2 cellular contexts compared by ENCODE assay signal in the genomic region with DNA sequence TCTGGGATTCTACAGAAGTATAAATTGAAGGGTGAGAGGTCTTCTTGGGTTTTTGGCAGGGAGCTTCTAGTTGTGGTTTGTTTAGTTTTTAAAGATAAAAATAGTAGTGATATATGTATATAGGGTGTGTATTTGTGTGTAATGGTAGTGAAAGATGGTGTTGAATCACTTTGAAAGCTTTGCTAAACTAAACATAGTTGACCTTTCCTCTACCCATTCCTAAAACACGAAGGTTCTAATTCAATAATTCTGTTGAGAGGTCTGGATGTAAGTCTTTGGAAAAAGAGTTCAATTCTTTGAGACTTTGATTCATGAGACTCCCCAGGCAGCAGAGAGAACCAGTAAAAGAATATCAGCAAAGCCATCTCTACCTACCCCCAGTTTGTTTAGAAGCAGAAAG.
TF ChIP-seq lines count a peak whose summit lies in the region.

No MANE protein-coding gene starts in this region.

TF ChIP-seq in SK-N-SH, 30 proteins besides CTCF, POLR2A, EP300 and RAD21:
- TF ChIP-seq, protein P1, sequence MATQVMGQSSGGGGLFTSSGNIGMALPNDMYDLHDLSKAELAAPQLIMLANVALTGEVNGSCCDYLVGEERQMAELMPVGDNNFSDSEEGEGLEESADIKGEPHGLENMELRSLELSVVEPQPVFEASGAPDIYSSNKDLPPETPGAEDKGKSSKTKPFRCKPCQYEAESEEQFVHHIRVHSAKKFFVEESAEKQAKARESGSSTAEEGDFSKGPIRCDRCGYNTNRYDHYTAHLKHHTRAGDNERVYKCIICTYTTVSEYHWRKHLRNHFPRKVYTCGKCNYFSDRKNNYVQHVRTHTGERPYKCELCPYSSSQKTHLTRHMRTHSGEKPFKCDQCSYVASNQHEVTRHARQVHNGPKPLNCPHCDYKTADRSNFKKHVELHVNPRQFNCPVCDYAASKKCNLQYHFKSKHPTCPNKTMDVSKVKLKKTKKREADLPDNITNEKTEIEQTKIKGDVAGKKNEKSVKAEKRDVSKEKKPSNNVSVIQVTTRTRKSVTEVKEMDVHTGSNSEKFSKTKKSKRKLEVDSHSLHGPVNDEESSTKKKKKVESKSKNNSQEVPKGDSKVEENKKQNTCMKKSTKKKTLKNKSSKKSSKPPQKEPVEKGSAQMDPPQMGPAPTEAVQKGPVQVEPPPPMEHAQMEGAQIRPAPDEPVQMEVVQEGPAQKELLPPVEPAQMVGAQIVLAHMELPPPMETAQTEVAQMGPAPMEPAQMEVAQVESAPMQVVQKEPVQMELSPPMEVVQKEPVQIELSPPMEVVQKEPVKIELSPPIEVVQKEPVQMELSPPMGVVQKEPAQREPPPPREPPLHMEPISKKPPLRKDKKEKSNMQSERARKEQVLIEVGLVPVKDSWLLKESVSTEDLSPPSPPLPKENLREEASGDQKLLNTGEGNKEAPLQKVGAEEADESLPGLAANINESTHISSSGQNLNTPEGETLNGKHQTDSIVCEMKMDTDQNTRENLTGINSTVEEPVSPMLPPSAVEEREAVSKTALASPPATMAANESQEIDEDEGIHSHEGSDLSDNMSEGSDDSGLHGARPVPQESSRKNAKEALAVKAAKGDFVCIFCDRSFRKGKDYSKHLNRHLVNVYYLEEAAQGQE (IDR thresholded peaks at IDR 0.05; ENCODE audit: low read depth, low read length), result no peak
- TF ChIP-seq TCF12 (IDR thresholded peaks at IDR 0.05) (no peak), RXRA (IDR thresholded peaks at IDR 0.05; ENCODE audit: borderline replicate concordance, low read depth) (no peak), TEAD4 (IDR thresholded peaks at IDR 0.05; ENCODE audit: borderline replicate concordance, insufficient read depth) (no peak), JUND (IDR thresholded peaks at IDR 0.05) (no peak), YY1 (IDR thresholded peaks at IDR 0.05; ENCODE audit: low read depth) (no peak), RCOR1 (IDR thresholded peaks at IDR 0.05; ENCODE audit: low read length) (no peak), FOXJ3 (CRISPR knock-in tag; IDR thresholded peaks at IDR 0.05) (no peak), POLR2AphosphoS5 (IDR thresholded peaks at IDR 0.05; ENCODE audit: low read depth, low read length) (no peak), TAF1 (IDR thresholded peaks at IDR 0.05; ENCODE audit: borderline replicate concordance, low read depth, low read length) (no peak), SMC3 (IDR thresholded peaks at IDR 0.05; ENCODE audit: low read depth, low read length) (no peak), NRF1 (IDR thresholded peaks at IDR 0.05; ENCODE audit: low read depth, low read length) (no peak), GABPA (IDR thresholded peaks at IDR 0.05; ENCODE audit: low read depth) (no peak), NFIC (IDR thresholded peaks at IDR 0.05; ENCODE audit: borderline replicate concordance) (no peak), MXI1 (IDR thresholded peaks at IDR 0.05; ENCODE audit: low read depth, low read length) (no peak)
- TF ChIP-seq, protein P2, sequence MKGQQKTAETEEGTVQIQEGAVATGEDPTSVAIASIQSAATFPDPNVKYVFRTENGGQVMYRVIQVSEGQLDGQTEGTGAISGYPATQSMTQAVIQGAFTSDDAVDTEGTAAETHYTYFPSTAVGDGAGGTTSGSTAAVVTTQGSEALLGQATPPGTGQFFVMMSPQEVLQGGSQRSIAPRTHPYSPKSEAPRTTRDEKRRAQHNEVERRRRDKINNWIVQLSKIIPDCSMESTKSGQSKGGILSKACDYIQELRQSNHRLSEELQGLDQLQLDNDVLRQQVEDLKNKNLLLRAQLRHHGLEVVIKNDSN (IDR thresholded peaks at IDR 0.05; ENCODE audit: borderline replicate concordance, low read depth), result no peak
- TF ChIP-seq, protein P3, sequence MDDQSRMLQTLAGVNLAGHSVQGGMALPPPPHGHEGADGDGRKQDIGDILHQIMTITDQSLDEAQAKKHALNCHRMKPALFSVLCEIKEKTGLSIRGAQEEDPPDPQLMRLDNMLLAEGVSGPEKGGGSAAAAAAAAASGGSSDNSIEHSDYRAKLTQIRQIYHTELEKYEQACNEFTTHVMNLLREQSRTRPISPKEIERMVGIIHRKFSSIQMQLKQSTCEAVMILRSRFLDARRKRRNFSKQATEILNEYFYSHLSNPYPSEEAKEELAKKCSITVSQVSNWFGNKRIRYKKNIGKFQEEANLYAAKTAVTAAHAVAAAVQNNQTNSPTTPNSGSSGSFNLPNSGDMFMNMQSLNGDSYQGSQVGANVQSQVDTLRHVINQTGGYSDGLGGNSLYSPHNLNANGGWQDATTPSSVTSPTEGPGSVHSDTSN (IDR thresholded peaks at IDR 0.05), result no peak
- TF ChIP-seq, protein P4, sequence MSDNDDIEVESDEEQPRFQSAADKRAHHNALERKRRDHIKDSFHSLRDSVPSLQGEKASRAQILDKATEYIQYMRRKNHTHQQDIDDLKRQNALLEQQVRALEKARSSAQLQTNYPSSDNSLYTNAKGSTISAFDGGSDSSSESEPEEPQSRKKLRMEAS (IDR thresholded peaks at IDR 0.05; ENCODE audit: low read depth), result no peak
- TF ChIP-seq, protein P5, sequence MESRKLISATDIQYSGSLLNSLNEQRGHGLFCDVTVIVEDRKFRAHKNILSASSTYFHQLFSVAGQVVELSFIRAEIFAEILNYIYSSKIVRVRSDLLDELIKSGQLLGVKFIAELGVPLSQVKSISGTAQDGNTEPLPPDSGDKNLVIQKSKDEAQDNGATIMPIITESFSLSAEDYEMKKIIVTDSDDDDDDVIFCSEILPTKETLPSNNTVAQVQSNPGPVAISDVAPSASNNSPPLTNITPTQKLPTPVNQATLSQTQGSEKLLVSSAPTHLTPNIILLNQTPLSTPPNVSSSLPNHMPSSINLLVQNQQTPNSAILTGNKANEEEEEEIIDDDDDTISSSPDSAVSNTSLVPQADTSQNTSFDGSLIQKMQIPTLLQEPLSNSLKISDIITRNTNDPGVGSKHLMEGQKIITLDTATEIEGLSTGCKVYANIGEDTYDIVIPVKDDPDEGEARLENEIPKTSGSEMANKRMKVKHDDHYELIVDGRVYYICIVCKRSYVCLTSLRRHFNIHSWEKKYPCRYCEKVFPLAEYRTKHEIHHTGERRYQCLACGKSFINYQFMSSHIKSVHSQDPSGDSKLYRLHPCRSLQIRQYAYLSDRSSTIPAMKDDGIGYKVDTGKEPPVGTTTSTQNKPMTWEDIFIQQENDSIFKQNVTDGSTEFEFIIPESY (IDR thresholded peaks at IDR 0.05; ENCODE audit: borderline replicate concordance, low read depth), result no peak
- TF ChIP-seq, protein P6, sequence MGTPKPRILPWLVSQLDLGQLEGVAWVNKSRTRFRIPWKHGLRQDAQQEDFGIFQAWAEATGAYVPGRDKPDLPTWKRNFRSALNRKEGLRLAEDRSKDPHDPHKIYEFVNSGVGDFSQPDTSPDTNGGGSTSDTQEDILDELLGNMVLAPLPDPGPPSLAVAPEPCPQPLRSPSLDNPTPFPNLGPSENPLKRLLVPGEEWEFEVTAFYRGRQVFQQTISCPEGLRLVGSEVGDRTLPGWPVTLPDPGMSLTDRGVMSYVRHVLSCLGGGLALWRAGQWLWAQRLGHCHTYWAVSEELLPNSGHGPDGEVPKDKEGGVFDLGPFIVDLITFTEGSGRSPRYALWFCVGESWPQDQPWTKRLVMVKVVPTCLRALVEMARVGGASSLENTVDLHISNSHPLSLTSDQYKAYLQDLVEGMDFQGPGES (IDR thresholded peaks at IDR 0.05; ENCODE audit: low read depth, low read length), result no peak

TF ChIP-seq in SK-N-SH treated with all-trans-retinoic acid at 6 μM for 48 hours, 23 proteins besides CTCF, POLR2A, EP300 and RAD21:
- TF ChIP-seq GLIS3 (CRISPR knock-in tag; IDR thresholded peaks at IDR 0.05), result no peak
- TF ChIP-seq, protein P7, sequence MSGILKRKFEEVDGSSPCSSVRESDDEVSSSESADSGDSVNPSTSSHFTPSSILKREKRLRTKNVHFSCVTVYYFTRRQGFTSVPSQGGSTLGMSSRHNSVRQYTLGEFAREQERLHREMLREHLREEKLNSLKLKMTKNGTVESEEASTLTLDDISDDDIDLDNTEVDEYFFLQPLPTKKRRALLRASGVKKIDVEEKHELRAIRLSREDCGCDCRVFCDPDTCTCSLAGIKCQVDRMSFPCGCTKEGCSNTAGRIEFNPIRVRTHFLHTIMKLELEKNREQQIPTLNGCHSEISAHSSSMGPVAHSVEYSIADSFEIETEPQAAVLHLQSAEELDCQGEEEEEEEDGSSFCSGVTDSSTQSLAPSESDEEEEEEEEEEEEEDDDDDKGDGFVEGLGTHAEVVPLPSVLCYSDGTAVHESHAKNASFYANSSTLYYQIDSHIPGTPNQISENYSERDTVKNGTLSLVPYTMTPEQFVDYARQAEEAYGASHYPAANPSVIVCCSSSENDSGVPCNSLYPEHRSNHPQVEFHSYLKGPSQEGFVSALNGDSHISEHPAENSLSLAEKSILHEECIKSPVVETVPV (CRISPR knock-in tag; IDR thresholded peaks at IDR 0.05), result no peak
- TF ChIP-seq, protein P8, sequence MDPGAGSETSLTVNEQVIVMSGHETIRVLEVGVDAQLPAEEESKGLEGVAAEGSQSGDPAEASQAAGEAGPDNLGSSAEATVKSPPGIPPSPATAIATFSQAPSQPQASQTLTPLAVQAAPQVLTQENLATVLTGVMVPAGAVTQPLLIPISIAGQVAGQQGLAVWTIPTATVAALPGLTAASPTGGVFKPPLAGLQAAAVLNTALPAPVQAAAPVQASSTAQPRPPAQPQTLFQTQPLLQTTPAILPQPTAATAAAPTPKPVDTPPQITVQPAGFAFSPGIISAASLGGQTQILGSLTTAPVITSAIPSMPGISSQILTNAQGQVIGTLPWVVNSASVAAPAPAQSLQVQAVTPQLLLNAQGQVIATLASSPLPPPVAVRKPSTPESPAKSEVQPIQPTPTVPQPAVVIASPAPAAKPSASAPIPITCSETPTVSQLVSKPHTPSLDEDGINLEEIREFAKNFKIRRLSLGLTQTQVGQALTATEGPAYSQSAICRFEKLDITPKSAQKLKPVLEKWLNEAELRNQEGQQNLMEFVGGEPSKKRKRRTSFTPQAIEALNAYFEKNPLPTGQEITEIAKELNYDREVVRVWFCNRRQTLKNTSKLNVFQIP (CRISPR knock-in tag; IDR thresholded peaks at IDR 0.05; ENCODE audit: borderline replicate concordance, low read depth), result no peak
